In the genomic region with DNA sequence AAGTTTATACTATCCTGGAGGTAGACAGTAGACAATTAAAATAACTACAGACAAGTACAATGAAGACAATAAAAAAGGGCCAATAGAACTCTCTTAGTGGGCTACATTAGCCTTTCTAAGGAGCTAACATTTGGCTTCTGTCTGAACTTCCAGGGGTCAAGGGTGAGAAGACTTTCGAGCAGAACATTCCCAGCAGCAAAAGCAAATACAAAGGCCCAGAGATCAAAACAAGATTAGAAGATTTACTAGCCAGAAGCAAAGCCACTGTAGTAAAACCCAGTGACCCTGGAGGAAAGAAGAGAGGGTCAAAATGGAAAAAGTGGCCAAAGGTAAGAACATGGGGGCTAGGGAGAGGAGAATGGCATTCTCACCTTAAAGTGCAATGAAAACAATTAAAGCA, we compare ENCODE assay signal across 3 cellular contexts.
TF ChIP-seq lines count a peak whose summit lies in the region.

No MANE protein-coding gene starts in this region.

TF ChIP-seq in A549, 52 proteins besides CTCF, POLR2A, EP300 and RAD21:
- TF ChIP-seq GATA3 (IDR thresholded peaks at IDR 0.05; ENCODE audit: borderline replicate concordance) (peak; percentile 41; the same call in 1 of the 2 replicates), CBX2 (IDR thresholded peaks at IDR 0.05; ENCODE audit: borderline replicate concordance, low read depth) (no peak)
TF ChIP-seq in A549: peak in this region for 1.

TF ChIP-seq in WTC11, 78 proteins besides CTCF, POLR2A, EP300 and RAD21 (continues in another document):
- TF ChIP-seq, protein P1, sequence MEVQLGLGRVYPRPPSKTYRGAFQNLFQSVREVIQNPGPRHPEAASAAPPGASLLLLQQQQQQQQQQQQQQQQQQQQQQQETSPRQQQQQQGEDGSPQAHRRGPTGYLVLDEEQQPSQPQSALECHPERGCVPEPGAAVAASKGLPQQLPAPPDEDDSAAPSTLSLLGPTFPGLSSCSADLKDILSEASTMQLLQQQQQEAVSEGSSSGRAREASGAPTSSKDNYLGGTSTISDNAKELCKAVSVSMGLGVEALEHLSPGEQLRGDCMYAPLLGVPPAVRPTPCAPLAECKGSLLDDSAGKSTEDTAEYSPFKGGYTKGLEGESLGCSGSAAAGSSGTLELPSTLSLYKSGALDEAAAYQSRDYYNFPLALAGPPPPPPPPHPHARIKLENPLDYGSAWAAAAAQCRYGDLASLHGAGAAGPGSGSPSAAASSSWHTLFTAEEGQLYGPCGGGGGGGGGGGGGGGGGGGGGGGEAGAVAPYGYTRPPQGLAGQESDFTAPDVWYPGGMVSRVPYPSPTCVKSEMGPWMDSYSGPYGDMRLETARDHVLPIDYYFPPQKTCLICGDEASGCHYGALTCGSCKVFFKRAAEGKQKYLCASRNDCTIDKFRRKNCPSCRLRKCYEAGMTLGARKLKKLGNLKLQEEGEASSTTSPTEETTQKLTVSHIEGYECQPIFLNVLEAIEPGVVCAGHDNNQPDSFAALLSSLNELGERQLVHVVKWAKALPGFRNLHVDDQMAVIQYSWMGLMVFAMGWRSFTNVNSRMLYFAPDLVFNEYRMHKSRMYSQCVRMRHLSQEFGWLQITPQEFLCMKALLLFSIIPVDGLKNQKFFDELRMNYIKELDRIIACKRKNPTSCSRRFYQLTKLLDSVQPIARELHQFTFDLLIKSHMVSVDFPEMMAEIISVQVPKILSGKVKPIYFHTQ (CRISPR knock-in tag; IDR thresholded peaks at IDR 0.05): no peak
- TF ChIP-seq EMX1 (CRISPR knock-in tag; IDR thresholded peaks at IDR 0.05): no peak
- TF ChIP-seq, protein P2, sequence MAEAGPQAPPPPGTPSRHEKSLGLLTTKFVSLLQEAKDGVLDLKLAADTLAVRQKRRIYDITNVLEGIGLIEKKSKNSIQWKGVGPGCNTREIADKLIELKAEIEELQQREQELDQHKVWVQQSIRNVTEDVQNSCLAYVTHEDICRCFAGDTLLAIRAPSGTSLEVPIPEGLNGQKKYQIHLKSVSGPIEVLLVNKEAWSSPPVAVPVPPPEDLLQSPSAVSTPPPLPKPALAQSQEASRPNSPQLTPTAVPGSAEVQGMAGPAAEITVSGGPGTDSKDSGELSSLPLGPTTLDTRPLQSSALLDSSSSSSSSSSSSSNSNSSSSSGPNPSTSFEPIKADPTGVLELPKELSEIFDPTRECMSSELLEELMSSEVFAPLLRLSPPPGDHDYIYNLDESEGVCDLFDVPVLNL (CRISPR knock-in tag; IDR thresholded peaks at IDR 0.05; ENCODE audit: borderline replicate concordance, low read depth): no peak
- no peak for TF ChIP-seq SMAD4 (CRISPR knock-in tag; IDR thresholded peaks at IDR 0.05)
- no peak for TF ChIP-seq ZNF232 (CRISPR knock-in tag; IDR thresholded peaks at IDR 0.05)
- TF ChIP-seq NFYB (CRISPR knock-in tag; conservative IDR thresholded peaks at IDR 0.05; ENCODE audit: low read depth): no peak
- TF ChIP-seq MXD4 (CRISPR knock-in tag; IDR thresholded peaks at IDR 0.05; ENCODE audit: borderline replicate concordance): no peak
- no peak for TF ChIP-seq MYBL2 (CRISPR knock-in tag; IDR thresholded peaks at IDR 0.05)
- TF ChIP-seq ZNF671 (CRISPR knock-in tag; IDR thresholded peaks at IDR 0.05): no peak
- TF ChIP-seq, protein P3, sequence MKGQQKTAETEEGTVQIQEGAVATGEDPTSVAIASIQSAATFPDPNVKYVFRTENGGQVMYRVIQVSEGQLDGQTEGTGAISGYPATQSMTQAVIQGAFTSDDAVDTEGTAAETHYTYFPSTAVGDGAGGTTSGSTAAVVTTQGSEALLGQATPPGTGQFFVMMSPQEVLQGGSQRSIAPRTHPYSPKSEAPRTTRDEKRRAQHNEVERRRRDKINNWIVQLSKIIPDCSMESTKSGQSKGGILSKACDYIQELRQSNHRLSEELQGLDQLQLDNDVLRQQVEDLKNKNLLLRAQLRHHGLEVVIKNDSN (CRISPR knock-in tag; IDR thresholded peaks at IDR 0.05): no peak
- TF ChIP-seq, protein P4, sequence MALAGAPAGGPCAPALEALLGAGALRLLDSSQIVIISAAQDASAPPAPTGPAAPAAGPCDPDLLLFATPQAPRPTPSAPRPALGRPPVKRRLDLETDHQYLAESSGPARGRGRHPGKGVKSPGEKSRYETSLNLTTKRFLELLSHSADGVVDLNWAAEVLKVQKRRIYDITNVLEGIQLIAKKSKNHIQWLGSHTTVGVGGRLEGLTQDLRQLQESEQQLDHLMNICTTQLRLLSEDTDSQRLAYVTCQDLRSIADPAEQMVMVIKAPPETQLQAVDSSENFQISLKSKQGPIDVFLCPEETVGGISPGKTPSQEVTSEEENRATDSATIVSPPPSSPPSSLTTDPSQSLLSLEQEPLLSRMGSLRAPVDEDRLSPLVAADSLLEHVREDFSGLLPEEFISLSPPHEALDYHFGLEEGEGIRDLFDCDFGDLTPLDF (CRISPR knock-in tag; IDR thresholded peaks at IDR 0.05): no peak
- no peak for TF ChIP-seq ARID4B (CRISPR knock-in tag; IDR thresholded peaks at IDR 0.05; ENCODE audit: borderline replicate concordance)
- TF ChIP-seq ATF1 (CRISPR knock-in tag; IDR thresholded peaks at IDR 0.05): no peak

TF ChIP-seq in HepG2, 621 proteins besides CTCF, POLR2A, EP300 and RAD21 (continues in another document):
- TF ChIP-seq SIN3B (IDR thresholded peaks at IDR 0.05; ENCODE audit: low read length): no peak
- TF ChIP-seq TCF12 (IDR thresholded peaks at IDR 0.05): no peak
- TF ChIP-seq TCF12 (CRISPR knock-in tag; IDR thresholded peaks at IDR 0.05): no peak
- TF ChIP-seq ZFP36L2 (CRISPR knock-in tag; IDR thresholded peaks at IDR 0.05): no peak
- peak; percentile 57 for TF ChIP-seq HNF4A (CRISPR knock-in tag; IDR thresholded peaks at IDR 0.05)
- TF ChIP-seq ATF3 (CRISPR knock-in tag; IDR thresholded peaks at IDR 0.05): no peak
- TF ChIP-seq SOX6 (IDR thresholded peaks at IDR 0.05): no peak
- peak; percentile 60 for TF ChIP-seq SOX6 (CRISPR knock-in tag; IDR thresholded peaks at IDR 0.05)
- no peak for TF ChIP-seq IKZF5 (CRISPR knock-in tag; IDR thresholded peaks at IDR 0.05)
- no peak for TF ChIP-seq MAFK (conservative IDR thresholded peaks at IDR 0.05 in 1 of 2, IDR thresholded peaks at IDR 0.05 in 1 of 2; ENCODE audit: low read length in 2 of 2)
- no peak for TF ChIP-seq ZNF746 (CRISPR knock-in tag; IDR thresholded peaks at IDR 0.05)
- TF ChIP-seq TCF7 (IDR thresholded peaks at IDR 0.05; ENCODE audit: low read depth): peak; percentile 25; the same call in 1 of the 2 replicates
- TF ChIP-seq TFAP4 (IDR thresholded peaks at IDR 0.05; ENCODE audit: borderline replicate concordance, low read depth): no peak
- TF ChIP-seq GFI1 (CRISPR knock-in tag; IDR thresholded peaks at IDR 0.05; ENCODE audit: borderline replicate concordance): 0 out of 2 replicates have a peak, but pooled peaks have one; percentile 28
- peak; percentile 74 for TF ChIP-seq ISL2 (CRISPR knock-in tag; IDR thresholded peaks at IDR 0.05)
- TF ChIP-seq SOX13 (IDR thresholded peaks at IDR 0.05): no peak
- peak in 1 of 2 experiments; percentile 52; a peak in 2 of 4 replicates for TF ChIP-seq SOX13 (CRISPR knock-in tag; conservative IDR thresholded peaks at IDR 0.05 in 1 of 2, IDR thresholded peaks at IDR 0.05 in 1 of 2)
- no peak for TF ChIP-seq ZNF878 (CRISPR knock-in tag; IDR thresholded peaks at IDR 0.05)
- peak; percentile 74; the same call in 1 of the 2 replicates for TF ChIP-seq ZMYM4 (CRISPR knock-in tag; IDR thresholded peaks at IDR 0.05)
- no peak for TF ChIP-seq ZNF543 (CRISPR knock-in tag; IDR thresholded peaks at IDR 0.05)
- TF ChIP-seq SAP130 (CRISPR knock-in tag; IDR thresholded peaks at IDR 0.05; ENCODE audit: low read depth): 0 out of 2 replicates have a peak, but pooled peaks have one; percentile 19
- TF ChIP-seq TBP (CRISPR knock-in tag; IDR thresholded peaks at IDR 0.05): no peak
- no peak for TF ChIP-seq HIC2 (CRISPR knock-in tag; IDR thresholded peaks at IDR 0.05; ENCODE audit: low read depth)
- TF ChIP-seq, protein P5, sequence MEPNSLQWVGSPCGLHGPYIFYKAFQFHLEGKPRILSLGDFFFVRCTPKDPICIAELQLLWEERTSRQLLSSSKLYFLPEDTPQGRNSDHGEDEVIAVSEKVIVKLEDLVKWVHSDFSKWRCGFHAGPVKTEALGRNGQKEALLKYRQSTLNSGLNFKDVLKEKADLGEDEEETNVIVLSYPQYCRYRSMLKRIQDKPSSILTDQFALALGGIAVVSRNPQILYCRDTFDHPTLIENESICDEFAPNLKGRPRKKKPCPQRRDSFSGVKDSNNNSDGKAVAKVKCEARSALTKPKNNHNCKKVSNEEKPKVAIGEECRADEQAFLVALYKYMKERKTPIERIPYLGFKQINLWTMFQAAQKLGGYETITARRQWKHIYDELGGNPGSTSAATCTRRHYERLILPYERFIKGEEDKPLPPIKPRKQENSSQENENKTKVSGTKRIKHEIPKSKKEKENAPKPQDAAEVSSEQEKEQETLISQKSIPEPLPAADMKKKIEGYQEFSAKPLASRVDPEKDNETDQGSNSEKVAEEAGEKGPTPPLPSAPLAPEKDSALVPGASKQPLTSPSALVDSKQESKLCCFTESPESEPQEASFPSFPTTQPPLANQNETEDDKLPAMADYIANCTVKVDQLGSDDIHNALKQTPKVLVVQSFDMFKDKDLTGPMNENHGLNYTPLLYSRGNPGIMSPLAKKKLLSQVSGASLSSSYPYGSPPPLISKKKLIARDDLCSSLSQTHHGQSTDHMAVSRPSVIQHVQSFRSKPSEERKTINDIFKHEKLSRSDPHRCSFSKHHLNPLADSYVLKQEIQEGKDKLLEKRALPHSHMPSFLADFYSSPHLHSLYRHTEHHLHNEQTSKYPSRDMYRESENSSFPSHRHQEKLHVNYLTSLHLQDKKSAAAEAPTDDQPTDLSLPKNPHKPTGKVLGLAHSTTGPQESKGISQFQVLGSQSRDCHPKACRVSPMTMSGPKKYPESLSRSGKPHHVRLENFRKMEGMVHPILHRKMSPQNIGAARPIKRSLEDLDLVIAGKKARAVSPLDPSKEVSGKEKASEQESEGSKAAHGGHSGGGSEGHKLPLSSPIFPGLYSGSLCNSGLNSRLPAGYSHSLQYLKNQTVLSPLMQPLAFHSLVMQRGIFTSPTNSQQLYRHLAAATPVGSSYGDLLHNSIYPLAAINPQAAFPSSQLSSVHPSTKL (CRISPR knock-in tag; IDR thresholded peaks at IDR 0.05): peak; percentile 78
- no peak for TF ChIP-seq RORA (CRISPR knock-in tag; IDR thresholded peaks at IDR 0.05)
- TF ChIP-seq ESRRA (CRISPR knock-in tag; IDR thresholded peaks at IDR 0.05; ENCODE audit: low read depth): no peak
- TF ChIP-seq, protein P6, sequence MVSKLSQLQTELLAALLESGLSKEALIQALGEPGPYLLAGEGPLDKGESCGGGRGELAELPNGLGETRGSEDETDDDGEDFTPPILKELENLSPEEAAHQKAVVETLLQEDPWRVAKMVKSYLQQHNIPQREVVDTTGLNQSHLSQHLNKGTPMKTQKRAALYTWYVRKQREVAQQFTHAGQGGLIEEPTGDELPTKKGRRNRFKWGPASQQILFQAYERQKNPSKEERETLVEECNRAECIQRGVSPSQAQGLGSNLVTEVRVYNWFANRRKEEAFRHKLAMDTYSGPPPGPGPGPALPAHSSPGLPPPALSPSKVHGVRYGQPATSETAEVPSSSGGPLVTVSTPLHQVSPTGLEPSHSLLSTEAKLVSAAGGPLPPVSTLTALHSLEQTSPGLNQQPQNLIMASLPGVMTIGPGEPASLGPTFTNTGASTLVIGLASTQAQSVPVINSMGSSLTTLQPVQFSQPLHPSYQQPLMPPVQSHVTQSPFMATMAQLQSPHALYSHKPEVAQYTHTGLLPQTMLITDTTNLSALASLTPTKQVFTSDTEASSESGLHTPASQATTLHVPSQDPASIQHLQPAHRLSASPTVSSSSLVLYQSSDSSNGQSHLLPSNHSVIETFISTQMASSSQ (IDR thresholded peaks at IDR 0.05; ENCODE audit: low read depth): no peak
- TF ChIP-seq, protein P6 (CRISPR knock-in tag; IDR thresholded peaks at IDR 0.05; ENCODE audit: borderline replicate concordance): 0 out of 2 replicates have a peak, but pooled peaks have one; percentile 14
- TF ChIP-seq ZKSCAN5 (CRISPR knock-in tag; IDR thresholded peaks at IDR 0.05): no peak
- TF ChIP-seq ZNF589 (CRISPR knock-in tag; conservative IDR thresholded peaks at IDR 0.05): no peak
- 0 out of 2 replicates have a peak, but pooled peaks have one; percentile 22 for TF ChIP-seq RCOR2 (CRISPR knock-in tag; IDR thresholded peaks at IDR 0.05)
- TF ChIP-seq NR2F2 (IDR thresholded peaks at IDR 0.05; ENCODE audit: borderline replicate concordance, low read depth): peak; percentile 60
- TF ChIP-seq ZNF430 (CRISPR knock-in tag; IDR thresholded peaks at IDR 0.05): no peak
